In genomic region chr15:69036856-69037255, GRCh38 we compare ENCODE assay signal across 22 cellular contexts. TPM values are rescaled to one million over a fixed set of nuclear protein-coding genes. Genes with fewer than 3 reads are reported as not detected.
A peak's percentile ranks its signal among the peaks of the same experiment; 100 is the strongest.
DNase-seq lines count a peak whose midpoint lies in the region; ATAC-seq and TF ChIP-seq lines count a peak whose summit lies in the region.
"Had no signal": no experiment of that assay in that cellular context is flagged by ENCODE, and none has a peak within 500 bp of the region (broad histone marks: within the 10 kb centered on the region; RNA-seq: fewer than 3 reads in every experiment).

No MANE protein-coding gene starts in this region.

- no peak for ATAC-seq in Right ventricle myocardium inferior
- ATAC-seq in right cardiac atrium: no peak
- no peak for ATAC-seq in central memory CD8-positive, alpha-beta T cell (replicated peaks; ENCODE audit: extremely low read depth, poor library complexity, severe bottlenecking)
- no peak for ATAC-seq in GM19324 (IDR thresholded peaks at IDR 0.05; ENCODE audit: low FRiP score, unreplicated experiment)
- ATAC-seq: A549 had no signal

- H2BK12ac ChIP-seq in neuronal stem cell (ENCODE audit: low read length): no peak overlapping the region

- peaks cover 33% of the 10 kb centered on the region for H3K27me3 Mint-ChIP-seq in central memory CD8-positive, alpha-beta T cell
- peaks cover 4% of the 10 kb centered on the region for H3K27me3 Mint-ChIP-seq in endothelial cell (ENCODE audit: unreplicated experiment)

- no peak overlapping the region for H2AFZ ChIP-seq in neuronal stem cell (ENCODE audit: low read length)
- H2AFZ ChIP-seq: GM23248 had no signal

- H3K36me3 Mint-ChIP-seq in central memory CD8-positive, alpha-beta T cell (ENCODE audit: insufficient read depth): no peaks in the 10 kb centered on the region
- no peaks in the 10 kb centered on the region for H3K36me3 Mint-ChIP-seq in endothelial cell (ENCODE audit: low read depth, unreplicated experiment)
- H3K36me3 Mint-ChIP-seq: CD4-positive, alpha-beta memory T cell had no signal

- intact Hi-C loops in Right ventricle myocardium inferior (cut with DNase I): no loop called here
- intact Hi-C loops in right cardiac atrium (cut with DNase I): no loop called here

- H2BK120ac ChIP-seq in neuronal stem cell (ENCODE audit: low read depth, low read length): no peak overlapping the region

- DNase-seq in Right ventricle myocardium inferior (ENCODE audit: missing footprints): peak; percentile 4
- no peak for DNase-seq in right cardiac atrium
- DNase-seq in central memory CD8-positive, alpha-beta T cell (ENCODE audit: low spot score in 2 of 2): no peak
- DNase-seq in endothelial cell (ENCODE audit: low spot score): no peak
- no peak for DNase-seq in neuronal stem cell (ENCODE audit: low spot score)
- no peak for DNase-seq in NOMO-1 treated with DMSO at 0.1 percent for 48 hours (lab: John Stamatoyannopoulos, UW; ENCODE audit: unreplicated experiment)
- DNase-seq: 8988T; ACHN; C1 segment of cervical spinal cord; Calu3; CD4-positive, alpha-beta memory T cell; COR-L47; DMS53; DMS79 treated with DMSO at 0.1 percent for 48 hours; GM23248; H7; HCEC 1CT had no signal

- H2BK15ac ChIP-seq in neuronal stem cell (ENCODE audit: low read length): no peak overlapping the region

- H3K4me3 ChIP-seq in right cardiac atrium (ENCODE audit: low read length) (no peak overlapping the region), neuronal stem cell (ENCODE audit: low read length in 2 of 2) (no peak overlapping the region)
- H3K4me3 ChIP-seq: A549, GM23248 had no signal

- no peak overlapping the region for H2BK5ac ChIP-seq in neuronal stem cell (ENCODE audit: low read length)

- no peak overlapping the region for H3K23ac ChIP-seq in neuronal stem cell (ENCODE audit: low read depth, low read length, poor library complexity)

- no peak overlapping the region for H4K91ac ChIP-seq in neuronal stem cell (ENCODE audit: low read depth, low read length, poor library complexity)

- no peak overlapping the region for H2AK5ac ChIP-seq in neuronal stem cell (ENCODE audit: low read depth, low read length)

- peak overlapping the region; percentile 36 for H3K27ac Mint-ChIP-seq in central memory CD8-positive, alpha-beta T cell (ENCODE audit: low read depth)
- H3K27ac Mint-ChIP-seq in endothelial cell (ENCODE audit: unreplicated experiment): peak overlapping the region; percentile 25

- H3K4me2 ChIP-seq in neuronal stem cell (ENCODE audit: insufficient read depth, low read length, poor library complexity, severe bottlenecking): no peak overlapping the region
- H3K4me2 ChIP-seq: A549 had no signal

- no peak overlapping the region for H3K14ac ChIP-seq in neuronal stem cell (ENCODE audit: low read length)

- no peaks in the 10 kb centered on the region for H3K36me3 ChIP-seq in neuronal stem cell (replicated peaks in 1 of 2; ENCODE audit: control insufficient read depth in 2 of 2, insufficient read depth in 2 of 2, low read length in 2 of 2)

- H3K9me3 ChIP-seq in right cardiac atrium (ENCODE audit: control insufficient read depth, low read length) (no peaks in the 10 kb centered on the region), neuronal stem cell (replicated peaks in 1 of 2; ENCODE audit: control insufficient read depth in 2 of 2, insufficient read depth in 1 of 2, low read depth in 1 of 2, low read length in 2 of 2) (no peaks in the 10 kb centered on the region)
- H3K9me3 ChIP-seq: A549 had no signal

- peaks cover 3% of the 10 kb centered on the region for H3K4me1 Mint-ChIP-seq in central memory CD8-positive, alpha-beta T cell
- H3K4me1 Mint-ChIP-seq in endothelial cell (ENCODE audit: unreplicated experiment): no peaks in the 10 kb centered on the region

- no peaks in the 10 kb centered on the region for H3K79me1 ChIP-seq in neuronal stem cell (ENCODE audit: low read depth, low read length)

- no peak overlapping the region for H3K4me3 Mint-ChIP-seq in central memory CD8-positive, alpha-beta T cell
- H3K4me3 Mint-ChIP-seq in endothelial cell (ENCODE audit: unreplicated experiment): no peak overlapping the region
- H3K4me3 Mint-ChIP-seq: CD4-positive, alpha-beta memory T cell had no signal

- H3K27ac ChIP-seq in right cardiac atrium (ENCODE audit: low read length) (no peak overlapping the region), neuronal stem cell (replicated peaks; ENCODE audit: low read length) (no peak overlapping the region)
- H3K27ac ChIP-seq: A549, GM23248 had no signal

- H3K27me3 ChIP-seq in right cardiac atrium (ENCODE audit: control insufficient read depth, insufficient read depth) (no peaks in the 10 kb centered on the region), neuronal stem cell (ENCODE audit: control insufficient read depth in 3 of 3, insufficient read depth in 3 of 3, low read depth in 1 of 3, low read length in 3 of 3) (peaks cover 0 to 18% (median 2%) of the 10 kb centered on the region in 3 experiments)

- peak overlapping the region; percentile 17 for H3K18ac ChIP-seq in neuronal stem cell (ENCODE audit: low read length)

- 87% methylated on average over 5 of the region's 5 CpGs for WGBS in right cardiac atrium
- WGBS in neuronal stem cell (ENCODE audit: extremely low coverage in 2 of 2, insufficient read length in 2 of 2, insufficient replicate concordance in 1 of 2), 2 donors: no CpG with 5 or more reads among the region's 5 CpGs

- H3K4me1 ChIP-seq in right cardiac atrium (ENCODE audit: control insufficient read depth, insufficient read depth, low read length) (no peaks in the 10 kb centered on the region), neuronal stem cell (ENCODE audit: control insufficient read depth in 2 of 2, insufficient read depth in 1 of 2, low read depth in 1 of 2, low read length in 2 of 2) (no peaks in the 10 kb centered on the region)

- TF ChIP-seq CTCF in endothelial cell (IDR thresholded peaks at IDR 0.05; ENCODE audit: unreplicated experiment): no peak

- H3K9me3 Mint-ChIP-seq in central memory CD8-positive, alpha-beta T cell: no peaks in the 10 kb centered on the region
- no peaks in the 10 kb centered on the region for H3K9me3 Mint-ChIP-seq in endothelial cell (ENCODE audit: unreplicated experiment)
- H3K9me3 Mint-ChIP-seq: CD4-positive, alpha-beta memory T cell had no signal

- H3K9ac ChIP-seq in neuronal stem cell (ENCODE audit: low read depth, low read length, poor library complexity): no peak overlapping the region
- H3K9ac ChIP-seq: GM23248 had no signal

- no peak overlapping the region for H3K4ac ChIP-seq in neuronal stem cell (ENCODE audit: low read length)

- no peak overlapping the region for H4K8ac ChIP-seq in neuronal stem cell (ENCODE audit: low read depth, low read length)

RNA-seq across cellular contexts. Expression of gene NOX5, which starts 22.4 kb away (rescaled TPM):
- not detected for total RNA-seq in Right ventricle myocardium inferior
- under 1 TPM in 3 of 4 donors, not detected in 1; 0.03 to 0.17 (median 0.06) TPM for total RNA-seq in right cardiac atrium
- polyA plus RNA-seq in right cardiac atrium: 0.09 TPM
- not detected for total RNA-seq in endothelial cell (ENCODE audit: unreplicated experiment)
- polyA plus RNA-seq in neuronal stem cell (2013, experiment 1 of 2): 0.01 TPM
- under 0.01 TPM for polyA plus RNA-seq in neuronal stem cell (2013, experiment 2 of 2)
- total RNA-seq: Daoy, G401, H1, H7 had no signal
- polyA plus RNA-seq: CD4-positive, alpha-beta memory T cell; GM23248 had no signal
